14 cellular contexts compared by ENCODE assay signal in genomic region chr17:43671075-43671692, GRCh38. TPM values are rescaled to one million over a fixed set of nuclear protein-coding genes. Genes with fewer than 3 reads are reported as not detected.
DNase-seq lines count a peak whose midpoint lies in the region; ATAC-seq and TF ChIP-seq lines count a peak whose summit lies in the region.
"Had no signal": no experiment of that assay in that cellular context is flagged by ENCODE, and none has a peak within 500 bp of the region (broad histone marks: within the 10 kb centered on the region; RNA-seq: fewer than 3 reads in every experiment).

No MANE protein-coding gene starts in this region.

- 45 to 63% methylated on average over 4 to 6 of the region's 6 CpGs for WGBS in gastroesophageal sphincter (ENCODE audit: low coverage in 1 of 2), 2 donors

- H3K36me3 Mint-ChIP-seq in brain (no peaks in the 10 kb centered on the region), type B pancreatic cell (no peaks in the 10 kb centered on the region)
- H3K36me3 Mint-ChIP-seq: activated naive CD8-positive, alpha-beta T cell treated with anti-CD3 and anti-CD28 coated beads, Interleukin-2, amount 10 ng/mL, durations not matched to agents 7 days and 5 days had no signal

- no peaks in the 10 kb centered on the region for H3K36me3 ChIP-seq in gastroesophageal sphincter
- H3K36me3 ChIP-seq: ovary had no signal

- H3K27ac Mint-ChIP-seq in brain (peak overlapping the region; percentile 9 to 94 (median 74)), type B pancreatic cell (peak overlapping the region; percentile 31)
- H3K27ac Mint-ChIP-seq: activated CD8-positive, alpha-beta T cell treated with anti-CD3 and anti-CD28 coated beads, Interleukin-2, amount 10 ng/mL, durations not matched to agents 7 days and 5 days; activated naive CD8-positive, alpha-beta T cell treated with anti-CD3 and anti-CD28 coated beads, Interleukin-2, amount 10 ng/mL, durations not matched to agents 7 days and 5 days; dendritic cell treated with granulocyte-macrophage colony-stimulating factor and Interleukin-4, amounts not matched to agents 40 ng/mL and 50 ng/mL, for 4 days had no signal

- H3K27me3 Mint-ChIP-seq in brain = peaks cover 14% of the 10 kb centered on the region
- H3K27me3 Mint-ChIP-seq in type B pancreatic cell = peaks cover 4% of the 10 kb centered on the region

- H3K4me1 Mint-ChIP-seq in brain = peaks cover 57% of the 10 kb centered on the region
- peaks cover 67% of the 10 kb centered on the region for H3K4me1 Mint-ChIP-seq in type B pancreatic cell (ENCODE audit: unreplicated experiment)

- H3K9me3 ChIP-seq in gastroesophageal sphincter = no peaks in the 10 kb centered on the region
- H3K9me3 ChIP-seq: ovary had no signal

- DNase-seq in NCI-H524 (lab: John Stamatoyannopoulos, UW) (peak; percentile 49 to 58), NCI-H524 treated with DMSO at 0.1 percent for 48 hours (lab: John Stamatoyannopoulos, UW) (no peak), NCI-H1436 treated with DMSO at 0.1 percent for 48 hours (lab: John Stamatoyannopoulos, UW) (peak; percentile 23), type B pancreatic cell (ENCODE audit: extremely low spot score, unreplicated experiment) (no peak), putamen (ENCODE audit: low spot score) (no peak)
- DNase-seq: activated CD8-positive, alpha-beta T cell treated with anti-CD3 and anti-CD28 coated beads, Interleukin-2, amount 10 ng/mL, durations not matched to agents 7 days and 5 days; activated naive CD8-positive, alpha-beta T cell treated with anti-CD3 and anti-CD28 coated beads, Interleukin-2, amount 10 ng/mL, durations not matched to agents 7 days and 5 days; GOT3; ovary; SW 1271 had no signal

- H3K9me3 Mint-ChIP-seq in brain = peaks cover 0 to 3% (median 0%) of the 10 kb centered on the region in 5 experiments
- H3K9me3 Mint-ChIP-seq in type B pancreatic cell = no peaks in the 10 kb centered on the region
- H3K9me3 Mint-ChIP-seq: activated naive CD8-positive, alpha-beta T cell treated with anti-CD3 and anti-CD28 coated beads, Interleukin-2, amount 10 ng/mL, durations not matched to agents 7 days and 5 days; dendritic cell treated with granulocyte-macrophage colony-stimulating factor and Interleukin-4, amounts not matched to agents 40 ng/mL and 50 ng/mL, for 4 days had no signal

- no peak overlapping the region for H3K4me3 Mint-ChIP-seq in brain
- no peak overlapping the region for H3K4me3 Mint-ChIP-seq in type B pancreatic cell
- H3K4me3 Mint-ChIP-seq: activated CD8-positive, alpha-beta T cell treated with anti-CD3 and anti-CD28 coated beads, Interleukin-2, amount 10 ng/mL, durations not matched to agents 7 days and 5 days; activated naive CD8-positive, alpha-beta T cell treated with anti-CD3 and anti-CD28 coated beads, Interleukin-2, amount 10 ng/mL, durations not matched to agents 7 days and 5 days; dendritic cell treated with granulocyte-macrophage colony-stimulating factor and Interleukin-4, amounts not matched to agents 40 ng/mL and 50 ng/mL, for 4 days had no signal

- H3K4me1 ChIP-seq in gastroesophageal sphincter = peaks cover 0 to 21% (median 0%) of the 10 kb centered on the region in 3 donors

- TF ChIP-seq CTCF in brain (conservative IDR thresholded peaks at IDR 0.05) = no peak
- no peak for TF ChIP-seq CTCF in type B pancreatic cell (conservative IDR thresholded peaks at IDR 0.05)
- TF ChIP-seq CTCF in gastroesophageal sphincter (IDR thresholded peaks at IDR 0.05) = no peak

- no peak for TF ChIP-seq POLR2A in gastroesophageal sphincter (IDR thresholded peaks at IDR 0.05)

- H3K27me3 ChIP-seq in gastroesophageal sphincter = no peaks in the 10 kb centered on the region
- H3K27me3 ChIP-seq: ovary had no signal

- no peak overlapping the region for H3K27ac ChIP-seq in gastroesophageal sphincter
- H3K27ac ChIP-seq: ovary had no signal

- ATAC-seq in HG02588 (IDR thresholded peaks at IDR 0.05; ENCODE audit: unreplicated experiment) (no peak), gastroesophageal sphincter (no peak)
- ATAC-seq: activated CD8-positive, alpha-beta T cell treated with anti-CD3 and anti-CD28 coated beads, Interleukin-2, amount 10 ng/mL, durations not matched to agents 7 days and 5 days had no signal

- H3K4me3 ChIP-seq in gastroesophageal sphincter = no peak overlapping the region
- H3K4me3 ChIP-seq: ovary had no signal

- TF ChIP-seq EP300 in gastroesophageal sphincter (IDR thresholded peaks at IDR 0.05) = no peak

RNA-seq across cellular contexts. Expression of gene MEOX1, which starts 9.5 kb away (rescaled TPM):
- polyA plus RNA-seq in brain (ENCODE audit: insufficient read depth, low read depth, low replicate concordance) = not detected
- 5.7 and 17.2 TPM in 2 replicates for total RNA-seq in type B pancreatic cell (ENCODE audit: low replicate concordance)
- total RNA-seq in gastroesophageal sphincter = 10 to 100 TPM in 1 of 4 donors, 1 to 10 TPM in 3; 5.3 to 11.8 (median 7.6) TPM

Comparison
In these comparisons a context has a peak if more than half of its experiments do, and no peak if none do; other contexts are left out.
1. DNase-seq: peak in NCI-H524 (2 of 2) and NCI-H1436 treated with DMSO at 0.1 percent for 48 hours (single experiment); none in NCI-H524 treated with DMSO at 0.1 percent for 48 hours (single experiment), type B pancreatic cell (single experiment) and putamen (single experiment).